Comparison of ENCODE assay signal across 19 cellular contexts in genomic region chr13:51541809-51542258, GRCh38. TPM values are rescaled to one million over a fixed set of nuclear protein-coding genes. Genes with fewer than 3 reads are reported as not detected.
DNase-seq lines count a peak whose midpoint lies in the region; FAIRE-seq and TF ChIP-seq lines count a peak whose summit lies in the region.
"Had no signal": no experiment of that assay in that cellular context is flagged by ENCODE, and none has a peak within 500 bp of the region (broad histone marks: within the 10 kb centered on the region; RNA-seq: fewer than 3 reads in every experiment).

No MANE protein-coding gene starts in this region.

- TF ChIP-seq POLR2A in esophagus squamous epithelium (IDR thresholded peaks at IDR 0.05) = no peak

- TF ChIP-seq CTCF in kidney (IDR thresholded peaks at IDR 0.05; ENCODE audit: borderline replicate concordance, extremely low read depth, insufficient read depth) = no peak
- no peak for TF ChIP-seq CTCF in esophagus squamous epithelium (IDR thresholded peaks at IDR 0.05)

- H3K36me3 ChIP-seq in kidney (ENCODE audit: control insufficient read depth in 1 of 2, insufficient read depth in 2 of 2, low read length in 2 of 2) (no peaks in the 10 kb centered on the region), stomach smooth muscle (ENCODE audit: control insufficient read depth in 2 of 2, insufficient read depth in 2 of 2, low read length in 2 of 2) (no peaks in the 10 kb centered on the region), esophagus squamous epithelium (no peaks in the 10 kb centered on the region)
- H3K36me3 ChIP-seq: cardiac muscle cell, neutrophil had no signal

- H3K27me3 ChIP-seq in stomach smooth muscle (ENCODE audit: control insufficient read depth in 1 of 2, insufficient read depth in 2 of 2, low read length in 2 of 2) (no peaks in the 10 kb centered on the region), esophagus squamous epithelium (no peaks in the 10 kb centered on the region)
- H3K27me3 ChIP-seq: cardiac muscle cell had no signal

- H3K9ac ChIP-seq in kidney (ENCODE audit: low read length in 2 of 2) (peak overlapping the region in 1 of 2 donors; percentile 27), stomach smooth muscle (ENCODE audit: low read length in 2 of 2) (peak overlapping the region in 1 of 2 donors; percentile 1)

- H3K4me3 ChIP-seq in kidney (ENCODE audit: low read length in 2 of 2) (peak overlapping the region; percentile 61 to 65), stomach smooth muscle (ENCODE audit: low read length in 2 of 2) (peak overlapping the region; percentile 18 to 44), esophagus squamous epithelium (no peak overlapping the region)
- H3K4me3 ChIP-seq: cardiac muscle cell had no signal

- WGBS in esophagus squamous epithelium, 2 donors = 48 to 59% methylated on average over 6 of the region's 6 CpGs

- H3K27ac ChIP-seq in kidney (ENCODE audit: low read depth in 2 of 2, low read length in 2 of 2) = peak overlapping the region in 1 of 2 donors; percentile 45
- H3K27ac ChIP-seq in stomach smooth muscle (ENCODE audit: low read length) = peak overlapping the region; percentile 77
- H3K27ac ChIP-seq in esophagus squamous epithelium = peak overlapping the region in 1 of 4 donors; percentile 34
- H3K27ac ChIP-seq: cardiac muscle cell, neutrophil had no signal

- H3K9me3 ChIP-seq in kidney (ENCODE audit: control insufficient read depth in 1 of 2, low read length in 2 of 2) = no peaks in the 10 kb centered on the region
- no peaks in the 10 kb centered on the region for H3K9me3 ChIP-seq in stomach smooth muscle (ENCODE audit: control insufficient read depth in 2 of 2, low read length in 2 of 2)
- no peaks in the 10 kb centered on the region for H3K9me3 ChIP-seq in esophagus squamous epithelium
- H3K9me3 ChIP-seq: neutrophil had no signal

- intact Hi-C loops in kidney (cut with DNase I) (no loop called here), esophagus squamous epithelium (cut with DNase I) (no loop called here)

- DNase-seq in NCI-H2227 (lab: John Stamatoyannopoulos, UW; ENCODE audit: unreplicated experiment) = peak; percentile 1
- DNase-seq in NCI-H2227 treated with DMSO at 0.1 percent for 48 hours (lab: John Stamatoyannopoulos, UW) = no peak
- DNase-seq in RCC 7860 (ENCODE audit: low spot score) = peak; percentile 70
- DNase-seq in kidney = no peak
- DNase-seq in NCI-H2029 treated with DMSO at 0.1 percent for 48 hours (lab: John Stamatoyannopoulos, UW) = no peak
- DNase-seq in SKM-1 (lab: John Stamatoyannopoulos, UW; ENCODE audit: unreplicated experiment) = no peak
- no peak for DNase-seq in esophagus squamous epithelium (lab: John Stamatoyannopoulos, UW)
- DNase-seq: activated CD4-positive, alpha-beta T cell treated with anti-CD3 and anti-CD28 coated beads for 48 hours; activated T-cell treated with anti-CD3 and anti-CD28 coated beads for 4 hours; CD4-positive, alpha-beta memory T cell; effector memory CD8-positive, alpha-beta T cell; NCI-H146; NCI-H524 treated with DMSO at 0.1 percent for 48 hours; T-helper 17 cell had no signal

- peaks cover 0 to 13% of the 10 kb centered on the region in 2 donors for H3K4me1 ChIP-seq in kidney (ENCODE audit: control insufficient read depth in 1 of 2, insufficient read depth in 1 of 2, low read depth in 1 of 2, low read length in 2 of 2)
- H3K4me1 ChIP-seq in stomach smooth muscle (ENCODE audit: control insufficient read depth, insufficient read depth, low read length) = peaks cover 29% of the 10 kb centered on the region
- peaks cover 0 to 35% (median 9%) of the 10 kb centered on the region in 3 donors for H3K4me1 ChIP-seq in esophagus squamous epithelium

- FAIRE-seq in RCC 7860 (lab: Jason Lieb, UNC) (peak; percentile 92), kidney (lab: Jason Lieb, UNC) (no peak)
- FAIRE-seq: A204.1, GM12891 had no signal

RNA-seq across cellular contexts. Expression of gene WDFY2, which starts 42.4 kb away (rescaled TPM):
- 13.0 TPM for total RNA-seq in kidney
- polyA plus RNA-seq in kidney (ENCODE audit: insufficient read depth, low read depth, low replicate concordance) = 4.8 TPM
- 10 to 100 TPM in 3 of 4 donors, 1 to 10 TPM in 1; 7.7 to 23.3 (median 18.2) TPM for total RNA-seq in esophagus squamous epithelium

Comparison
In these comparisons a context has a peak if more than half of its experiments do, and no peak if none do; other contexts are left out.
1. DNase-seq: peak in NCI-H2227 (single experiment) and RCC 7860 (single experiment); none in NCI-H2227 treated with DMSO at 0.1 percent for 48 hours (single experiment), kidney (single experiment), NCI-H2029 treated with DMSO at 0.1 percent for 48 hours (single experiment), SKM-1 (single experiment) and esophagus squamous epithelium (single experiment).
2. H3K4me3 ChIP-seq: peak in kidney (2 of 2) and stomach smooth muscle (2 of 2); none in esophagus squamous epithelium (0 of 4).